In the genomic region with DNA sequence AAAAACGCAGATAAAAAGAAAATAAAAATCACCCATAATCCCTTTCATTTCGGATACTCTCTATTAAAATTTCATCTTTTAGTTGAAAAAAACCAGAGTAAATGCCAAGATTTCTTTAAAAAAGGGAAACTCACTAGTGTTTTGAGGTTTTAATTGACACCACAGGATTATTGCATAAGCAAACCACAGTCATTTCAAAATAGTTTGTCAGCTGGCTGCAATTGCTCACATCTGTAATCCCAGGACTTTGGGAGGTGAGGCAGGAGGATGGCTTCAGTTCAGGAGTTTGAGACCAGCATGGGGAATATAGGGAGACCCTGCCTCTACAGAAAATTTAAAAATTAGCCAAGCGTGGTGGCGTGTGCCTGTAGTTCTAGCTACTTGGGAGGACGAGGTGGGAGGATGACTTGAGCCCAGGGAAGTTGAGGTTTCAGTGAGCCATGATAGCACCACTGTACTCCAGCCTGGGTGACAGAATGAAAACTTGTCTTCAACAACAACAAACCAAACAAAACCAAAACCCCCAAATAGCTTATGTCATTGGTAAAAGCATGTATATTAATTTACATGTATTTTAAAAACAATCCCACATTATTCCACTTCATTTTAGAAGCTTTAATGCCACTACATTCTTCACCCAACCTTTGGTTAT, we compare ENCODE assay signal across 12 cellular contexts. TPM values are rescaled to one million over a fixed set of nuclear protein-coding genes. Genes with fewer than 3 reads are reported as not detected.
DNase-seq lines count a peak whose midpoint lies in the region; ATAC-seq, FAIRE-seq and TF ChIP-seq lines count a peak whose summit lies in the region.
"Had no signal": no experiment of that assay in that cellular context is flagged by ENCODE, and none has a peak within 500 bp of the region (broad histone marks: within the 10 kb centered on the region; RNA-seq: fewer than 3 reads in every experiment).

No MANE protein-coding gene starts in this region.

- H3K4me1 Mint-ChIP-seq in natural killer cell treated with Interleukin-12 subunit alpha and Interleukin-12 subunit beta and Interleukin-15 and Interleukin-18, amount 100 ng/mL, for 72 hours (ENCODE audit: low read depth in 2 of 2), result peaks cover 56 to 60% of the 10 kb centered on the region in 2 donors

- no peaks in the 10 kb centered on the region for H3K9me2 ChIP-seq in Karpas-422 (replicated peaks; ENCODE audit: insufficient read depth, low read length)

- no peak for FAIRE-seq in bronchial epithelial cell (lab: Jason Lieb, UNC)

- H3K9ac ChIP-seq in Karpas-422 (ENCODE audit: low read length), result no peak overlapping the region
- H3K9ac ChIP-seq: parathyroid adenoma had no signal

- TF ChIP-seq CTCF in bronchial epithelial cell (IDR thresholded peaks at IDR 0.05; ENCODE audit: insufficient read depth, low read length, severe bottlenecking), result no peak

- H3K4me3 Mint-ChIP-seq in natural killer cell treated with Interleukin-12 subunit alpha and Interleukin-12 subunit beta and Interleukin-15 and Interleukin-18, amount 100 ng/mL, for 72 hours, result peak overlapping the region; percentile 64
- H3K4me3 Mint-ChIP-seq: activated naive CD8-positive, alpha-beta T cell treated with anti-CD3 and anti-CD28 coated beads, Interleukin-2, amount 10 ng/mL, durations not matched to agents 7 days and 5 days had no signal

- peak overlapping the region; percentile 62 to 75 for H3K27ac Mint-ChIP-seq in natural killer cell treated with Interleukin-12 subunit alpha and Interleukin-12 subunit beta and Interleukin-15 and Interleukin-18, amount 100 ng/mL, for 72 hours

- H3K79me2 ChIP-seq in Karpas-422 (ENCODE audit: low read length), result no peaks in the 10 kb centered on the region
- H3K79me2 ChIP-seq: parathyroid adenoma had no signal

- no peak overlapping the region for H2AFZ ChIP-seq in Karpas-422 (ENCODE audit: low read length)
- H2AFZ ChIP-seq: parathyroid adenoma had no signal

- H3K9me3 Mint-ChIP-seq in natural killer cell treated with Interleukin-12 subunit alpha and Interleukin-12 subunit beta and Interleukin-15 and Interleukin-18, amount 100 ng/mL, for 72 hours, result peaks cover 4% of the 10 kb centered on the region

- no peaks in the 10 kb centered on the region for H3K36me3 Mint-ChIP-seq in natural killer cell treated with Interleukin-12 subunit alpha and Interleukin-12 subunit beta and Interleukin-15 and Interleukin-18, amount 100 ng/mL, for 72 hours

- H4K20me1 ChIP-seq in Karpas-422 (ENCODE audit: insufficient read depth, low read depth, low read length), result no peaks in the 10 kb centered on the region

- no peaks in the 10 kb centered on the region for H3K27me3 ChIP-seq in bronchial epithelial cell (ENCODE audit: control insufficient read depth, insufficient read depth, low read length)
- H3K27me3 ChIP-seq in Karpas-422 (ENCODE audit: low read length), result no peaks in the 10 kb centered on the region

- ATAC-seq in natural killer cell treated with Interleukin-12 subunit alpha and Interleukin-12 subunit beta and Interleukin-15 and Interleukin-18, amount 100 ng/mL, for 72 hours, result peak; percentile 75 to 87
- ATAC-seq in GM18511 (IDR thresholded peaks at IDR 0.05; ENCODE audit: unreplicated experiment), result no peak
- ATAC-seq in HG03108 (IDR thresholded peaks at IDR 0.05; ENCODE audit: unreplicated experiment), result no peak

- no peak overlapping the region for H3K4me3 ChIP-seq in bronchial epithelial cell (ENCODE audit: low read depth, low read length)
- no peak overlapping the region for H3K4me3 ChIP-seq in Karpas-422 (ENCODE audit: low read length)
- H3K4me3 ChIP-seq: thoracic aorta had no signal

- no peaks in the 10 kb centered on the region for H3K9me3 ChIP-seq in Karpas-422 (ENCODE audit: low read length)
- H3K9me3 ChIP-seq: thoracic aorta had no signal

- no peak overlapping the region for H3K4me2 ChIP-seq in Karpas-422 (ENCODE audit: low read depth, low read length, poor library complexity, severe bottlenecking)

- no peak overlapping the region for H3K27ac ChIP-seq in Karpas-422 (ENCODE audit: low read length)
- H3K27ac ChIP-seq: parathyroid adenoma, thoracic aorta had no signal

- H3K27me3 Mint-ChIP-seq in natural killer cell treated with Interleukin-12 subunit alpha and Interleukin-12 subunit beta and Interleukin-15 and Interleukin-18, amount 100 ng/mL, for 72 hours, result no peaks in the 10 kb centered on the region
- H3K27me3 Mint-ChIP-seq: activated naive CD8-positive, alpha-beta T cell treated with anti-CD3 and anti-CD28 coated beads, Interleukin-2, amount 10 ng/mL, durations not matched to agents 7 days and 5 days had no signal

- no peaks in the 10 kb centered on the region for H3K4me1 ChIP-seq in Karpas-422 (ENCODE audit: low read length)
- H3K4me1 ChIP-seq: parathyroid adenoma had no signal

- DNase-seq in GF-D8 (lab: John Stamatoyannopoulos, UW) (peak; percentile 57), MV-4-11 (lab: John Stamatoyannopoulos, UW) (peak; percentile 88), bronchial epithelial cell (ENCODE audit: low read depth) (peak; percentile 50), nucleus accumbens (lab: John Stamatoyannopoulos, UW) (no peak), Karpas-422 (no peak)
- DNase-seq in natural killer cell treated with Interleukin-12 subunit alpha and Interleukin-12 subunit beta and Interleukin-15 and Interleukin-18, amount 100 ng/mL, for 72 hours (ENCODE audit: low spot score), result no peak
- DNase-seq: activated CD4-positive, alpha-beta T cell treated with anti-CD3 and anti-CD28 coated beads, Interleukin-2, amount 50 U/mL, for 1 hour; activated naive CD8-positive, alpha-beta T cell treated with anti-CD3 and anti-CD28 coated beads, Interleukin-2, amount 10 ng/mL, durations not matched to agents 7 days and 5 days had no signal

- no peaks in the 10 kb centered on the region for H3K36me3 ChIP-seq in bronchial epithelial cell (ENCODE audit: control insufficient read depth, insufficient read depth, low read length)
- no peaks in the 10 kb centered on the region for H3K36me3 ChIP-seq in Karpas-422 (ENCODE audit: insufficient read depth, low read length)
- H3K36me3 ChIP-seq: thoracic aorta had no signal

RNA-seq across cellular contexts. Expression of gene SYNE2, which starts 48.8 kb away (rescaled TPM):
- total RNA-seq in bronchial epithelial cell, result 36.6 and 51.2 TPM in 2 replicates
- total RNA-seq in natural killer cell treated with Interleukin-12 subunit alpha and Interleukin-12 subunit beta and Interleukin-15 and Interleukin-18, amount 100 ng/mL, for 72 hours, result 10 to 100 TPM; 86.7 to 97.4 TPM
- 22.5 and 25.9 TPM in 2 replicates for total RNA-seq in Karpas-422 (2014; rRNA removed; shearing (Covaris generic); ENCODE audit: low replicate concordance)

Comparison
In these comparisons a context has a peak if more than half of its experiments do, and no peak if none do; other contexts are left out.
1. DNase-seq: peak in GF-D8 (single experiment), MV-4-11 (single experiment) and bronchial epithelial cell (single experiment); none in natural killer cell treated with Interleukin-12 subunit alpha and Interleukin-12 subunit beta and Interleukin-15 and Interleukin-18, amount 100 ng/mL, for 72 hours (single experiment), nucleus accumbens (0 of 56) and Karpas-422 (single experiment).
2. ATAC-seq: peak in natural killer cell treated with Interleukin-12 subunit alpha and Interleukin-12 subunit beta and Interleukin-15 and Interleukin-18, amount 100 ng/mL, for 72 hours (2 of 2); none in GM18511 (single experiment) and HG03108 (single experiment).